In genomic region chr3:57052662-57053061, GRCh38 we compare ENCODE assay signal across 6 cellular contexts. TPM values are rescaled to one million over a fixed set of nuclear protein-coding genes. Genes with fewer than 3 reads are reported as not detected.
"Had no signal": no experiment of that assay in that cellular context is flagged by ENCODE, and none has a peak within 500 bp of the region (broad histone marks: within the 10 kb centered on the region; RNA-seq: fewer than 3 reads in every experiment).

No MANE protein-coding gene starts in this region.

- H3K4me3 ChIP-seq: GM23248, K562 had no signal

- DNase-seq: GM23248, H9, HCEC 1CT, IMR-90, KG1 had no signal

- ATAC-seq: K562 had no signal

- H3K27ac ChIP-seq: GM23248 had no signal

RNA-seq across cellular contexts. Expression of gene SPATA12, which starts 7.8 kb away (rescaled TPM):
- total RNA-seq: GM23248, K562 had no signal
- polyA plus RNA-seq: GM23248, IMR-90, K562 had no signal
